25 cellular contexts compared by ENCODE assay signal in the genomic region with DNA sequence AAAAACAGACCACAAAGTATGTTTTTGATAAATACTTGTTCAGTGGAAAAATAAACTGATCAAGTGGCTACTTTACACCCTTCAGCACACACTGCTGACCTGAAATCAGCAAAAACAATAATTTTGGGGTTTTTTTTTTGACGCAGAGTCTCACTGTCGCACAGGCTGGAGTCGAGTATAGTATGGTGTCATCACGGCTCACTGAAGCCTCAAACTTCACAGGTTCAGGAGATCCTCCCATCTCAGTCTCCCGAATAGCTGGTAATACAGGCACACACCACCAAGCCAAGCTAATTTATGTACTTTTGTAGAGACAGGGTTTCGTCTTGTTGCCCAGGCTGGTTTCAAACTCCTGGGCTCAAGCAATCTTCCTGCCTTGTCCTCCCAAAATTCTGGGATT.
"Had no signal": no experiment of that assay in that cellular context is flagged by ENCODE, and none has a peak within 500 bp of the region (broad histone marks: within the 10 kb centered on the region; RNA-seq: fewer than 3 reads in every experiment).

No MANE protein-coding gene starts in this region.

- H3K4me1 ChIP-seq: breast epithelium, colonic mucosa, esophagus muscularis mucosa, left ventricle myocardium inferior, vagina had no signal

- H3K79me2 ChIP-seq: hepatocyte had no signal

- H2AFZ ChIP-seq: hepatocyte had no signal

- H3K27ac ChIP-seq: breast epithelium, colonic mucosa, dorsolateral prefrontal cortex, esophagus muscularis mucosa, hepatocyte, left ventricle myocardium inferior, thoracic aorta, vagina had no signal

- H3K36me3 ChIP-seq: breast epithelium, colonic mucosa, esophagus muscularis mucosa, left ventricle myocardium inferior, thoracic aorta, vagina had no signal

- H3K4me3 Mint-ChIP-seq: activated naive CD8-positive, alpha-beta T cell treated with anti-CD3 and anti-CD28 coated beads for 36 hours; activated T-helper 17 cell treated with anti-CD3 and anti-CD28 coated beads, Interleukin-2, amount 50 U/mL, for 72 hours; T-cell; T-helper 2 cell treated with Interferon-gamma antibody and Interleukin-4, amounts not matched to agents 5 μg/mL and 100 μg/mL, for 36 hours; type B pancreatic cell had no signal

- H3K9me3 ChIP-seq: breast epithelium, colonic mucosa, esophagus muscularis mucosa, left ventricle myocardium inferior, thoracic aorta, vagina had no signal

- H3K27ac Mint-ChIP-seq: activated T-helper 17 cell treated with anti-CD3 and anti-CD28 coated beads, Interleukin-2, amount 50 U/mL, for 72 hours; T-helper 2 cell treated with Interferon-gamma antibody and Interleukin-4, amounts not matched to agents 5 μg/mL and 100 μg/mL, for 36 hours; type B pancreatic cell had no signal

- H3K9me3 Mint-ChIP-seq: activated naive CD8-positive, alpha-beta T cell treated with anti-CD3 and anti-CD28 coated beads for 36 hours; activated T-helper 17 cell treated with anti-CD3 and anti-CD28 coated beads, Interleukin-2, amount 50 U/mL, for 72 hours; T-cell; T-helper 2 cell treated with Interferon-gamma antibody and Interleukin-4, amounts not matched to agents 5 μg/mL and 100 μg/mL, for 36 hours; type B pancreatic cell had no signal

- H3K36me3 Mint-ChIP-seq: type B pancreatic cell had no signal

- H3K27me3 ChIP-seq: breast epithelium, colonic mucosa, dorsolateral prefrontal cortex, esophagus muscularis mucosa, hepatocyte, vagina had no signal

- ATAC-seq: activated T-helper 17 cell treated with anti-CD3 and anti-CD28 coated beads, Interleukin-2, amount 50 U/mL, for 72 hours had no signal

- H3K27me3 Mint-ChIP-seq: activated T-helper 17 cell treated with anti-CD3 and anti-CD28 coated beads, Interleukin-2, amount 50 U/mL, for 72 hours; T-cell had no signal

- DNase-seq: activated CD4-positive, alpha-beta T cell treated with anti-CD3 and anti-CD28 coated beads for 1 hour; activated CD4-positive, alpha-beta T cell treated with anti-CD3 and anti-CD28 coated beads, Interleukin-2, amount 50 U/mL, for 1 hour; activated naive CD4-positive, alpha-beta T cell treated with Interleukin-2 at 50 U/mL for 16 hours; activated naive CD8-positive, alpha-beta T cell treated with anti-CD3 and anti-CD28 coated beads for 36 hours; amniotic stem cell; colonic mucosa; dorsolateral prefrontal cortex; glutamatergic neuron; kidney glomerular epithelial cell; left ventricle myocardium inferior; mammary epithelial cell; occipital lobe; posterior cingulate gyrus; small intestine; stimulated activated CD4-positive, alpha-beta T cell treated with anti-CD3 and anti-CD28 coated beads, Interleukin-15, amount 100 ng/mL, for 24 hours; stimulated activated naive CD4-positive, alpha-beta T cell treated with Interleukin-2 at 50 U/mL for 16 hours had no signal

- H3K4me2 ChIP-seq: hepatocyte had no signal

- H3K4me1 Mint-ChIP-seq: activated T-helper 17 cell treated with anti-CD3 and anti-CD28 coated beads, Interleukin-2, amount 50 U/mL, for 72 hours had no signal

- H3K4me3 ChIP-seq: breast epithelium, colonic mucosa, dorsolateral prefrontal cortex, esophagus muscularis mucosa, hepatocyte, left ventricle myocardium inferior, thoracic aorta, vagina had no signal
